In the genomic region with DNA sequence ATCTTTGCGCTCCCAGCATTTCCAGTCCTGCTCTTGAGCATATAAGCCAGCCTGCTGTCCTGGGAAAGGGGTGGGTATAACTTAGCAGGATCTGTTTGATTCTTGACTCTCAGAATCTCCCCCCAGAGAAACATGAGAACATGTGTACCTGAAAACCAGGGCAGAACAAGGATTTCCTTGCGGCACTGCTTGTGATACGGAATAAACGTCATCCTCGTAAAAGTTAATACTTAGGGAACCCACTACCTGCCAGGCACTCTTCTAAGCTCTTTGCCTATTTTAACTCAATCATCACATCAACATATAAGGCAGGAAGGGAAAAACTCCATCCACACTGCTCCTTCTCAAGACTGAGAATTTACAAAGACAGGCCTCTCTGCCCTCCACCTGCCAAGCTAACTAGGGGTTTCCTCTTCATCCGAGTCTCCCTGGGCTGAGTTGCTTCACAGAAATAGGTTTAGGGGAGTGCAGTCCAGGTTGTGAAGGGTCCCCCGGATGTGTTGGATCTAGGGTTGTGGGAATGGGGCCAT, we compare ENCODE assay signal across 1 cellular context.
TF ChIP-seq lines count a peak whose summit lies in the region.

No MANE protein-coding gene starts in this region.

TF ChIP-seq in A549, 52 proteins besides CTCF, POLR2A, EP300 and RAD21 (continued from another document):
- no peak for TF ChIP-seq SREBF2 (IDR thresholded peaks at IDR 0.05)
- TF ChIP-seq, protein P1, sequence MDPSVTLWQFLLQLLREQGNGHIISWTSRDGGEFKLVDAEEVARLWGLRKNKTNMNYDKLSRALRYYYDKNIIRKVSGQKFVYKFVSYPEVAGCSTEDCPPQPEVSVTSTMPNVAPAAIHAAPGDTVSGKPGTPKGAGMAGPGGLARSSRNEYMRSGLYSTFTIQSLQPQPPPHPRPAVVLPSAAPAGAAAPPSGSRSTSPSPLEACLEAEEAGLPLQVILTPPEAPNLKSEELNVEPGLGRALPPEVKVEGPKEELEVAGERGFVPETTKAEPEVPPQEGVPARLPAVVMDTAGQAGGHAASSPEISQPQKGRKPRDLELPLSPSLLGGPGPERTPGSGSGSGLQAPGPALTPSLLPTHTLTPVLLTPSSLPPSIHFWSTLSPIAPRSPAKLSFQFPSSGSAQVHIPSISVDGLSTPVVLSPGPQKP (IDR thresholded peaks at IDR 0.05; ENCODE audit: low read depth, low read length) = no peak
- TF ChIP-seq TFCP2L1 (CRISPR knock-in tag; IDR thresholded peaks at IDR 0.05) = no peak
- TF ChIP-seq ZFP36 (IDR thresholded peaks at IDR 0.05; ENCODE audit: borderline replicate concordance, partially characterized antibody) = no peak
- no peak for TF ChIP-seq KDM1A (IDR thresholded peaks at IDR 0.05; ENCODE audit: low read depth)
- no peak for TF ChIP-seq RNF2 (IDR thresholded peaks at IDR 0.05; ENCODE audit: borderline replicate concordance, low read depth)
- TF ChIP-seq FOSL2 (IDR thresholded peaks at IDR 0.05) = no peak
- TF ChIP-seq FOSL2 (CRISPR knock-in tag; IDR thresholded peaks at IDR 0.05) = no peak
